15 cellular contexts compared by ENCODE assay signal in the genomic region with DNA sequence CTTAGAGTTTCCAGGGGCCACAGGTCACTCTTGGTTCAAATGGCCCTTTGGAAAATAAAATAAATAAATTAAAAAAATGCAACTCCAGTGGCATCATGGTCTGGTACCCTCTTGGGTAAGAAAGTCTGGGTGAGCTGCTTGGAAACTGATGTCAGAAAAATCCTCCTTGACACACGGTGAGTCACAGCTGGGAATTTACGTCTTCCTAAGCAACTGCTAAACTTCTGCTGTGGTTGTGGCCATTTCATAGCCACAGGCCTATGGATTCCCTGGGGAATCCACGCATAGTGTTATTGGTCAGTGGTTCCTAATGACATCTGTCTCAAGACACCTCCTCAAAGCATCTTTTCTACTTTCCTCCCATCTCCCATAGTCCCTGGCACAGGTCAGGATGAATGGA.
A peak's percentile ranks its signal among the peaks of the same experiment; 100 is the strongest.
DNase-seq lines count a peak whose midpoint lies in the region; FAIRE-seq and TF ChIP-seq lines count a peak whose summit lies in the region.
"Had no signal": no experiment of that assay in that cellular context is flagged by ENCODE, and none has a peak within 500 bp of the region (broad histone marks: within the 10 kb centered on the region; RNA-seq: fewer than 3 reads in every experiment).

No MANE protein-coding gene starts in this region.

- no peaks in the 10 kb centered on the region for H3K9me3 ChIP-seq in WERI-Rb-1 (ENCODE audit: severe bottlenecking)

- H3K4me3 ChIP-seq in kidney epithelial cell (ENCODE audit: low read depth, low read length) (no peak overlapping the region), H7 (ENCODE audit: insufficient read depth, low read depth, low read length) (no peak overlapping the region), WERI-Rb-1 (ENCODE audit: low read depth, low read length) (no peak overlapping the region)
- H3K4me3 ChIP-seq: PC-9 had no signal

- DNase-seq in AG08396 (ENCODE audit: low spot score): peak; percentile 70
- DNase-seq in HT1080 (ENCODE audit: low read depth): peak; percentile 87
- DNase-seq in astrocyte of the hippocampus (ENCODE audit: low read depth, low spot score): peak; percentile 80
- peak; percentile 71 for DNase-seq in kidney epithelial cell (ENCODE audit: low read depth)
- DNase-seq in H7: no peak
- no peak for DNase-seq in central memory CD4-positive, alpha-beta T cell
- no peak for DNase-seq in WERI-Rb-1
- DNase-seq in D721Med (ENCODE audit: insufficient read length, low spot score): no peak
- DNase-seq: activated T-cell treated with anti-CD3 and anti-CD28 coated beads, Interleukin-2, amount 50 U/mL, for 48 hours; caudate nucleus; CD4-positive, alpha-beta T cell; GOT3; PC-9; stimulated activated CD4-positive, alpha-beta T cell treated with anti-CD3 and anti-CD28 coated beads, Interleukin-15, amount 100 ng/mL, for 24 hours had no signal

- no peak for FAIRE-seq in D721Med (lab: Jason Lieb, UNC)
- FAIRE-seq: frontal cortex had no signal

- H3K36me3 ChIP-seq in kidney epithelial cell (ENCODE audit: control insufficient read depth, insufficient read depth, low read length) (no peaks in the 10 kb centered on the region), H7 (replicated peaks; ENCODE audit: control insufficient read depth, insufficient read depth, low read length) (no peaks in the 10 kb centered on the region), WERI-Rb-1 (no peaks in the 10 kb centered on the region)

- H3K27me3 ChIP-seq in kidney epithelial cell (ENCODE audit: control insufficient read depth, insufficient read depth, low read length) (no peaks in the 10 kb centered on the region), H7 (ENCODE audit: control insufficient read depth, insufficient read depth, low read length) (no peaks in the 10 kb centered on the region), WERI-Rb-1 (ENCODE audit: insufficient read depth, low read depth, severe bottlenecking) (no peaks in the 10 kb centered on the region)

- no peak overlapping the region for H3K27ac ChIP-seq in WERI-Rb-1
- H3K27ac ChIP-seq: PC-9 had no signal

- TF ChIP-seq CTCF in kidney epithelial cell (IDR thresholded peaks at IDR 0.05; ENCODE audit: insufficient read depth, low read length, poor library complexity, severe bottlenecking): no peak
- no peak for TF ChIP-seq CTCF in WERI-Rb-1 (IDR thresholded peaks at IDR 0.05; ENCODE audit: low read depth, low read length)
- no peak for TF ChIP-seq CTCF in D721Med (IDR thresholded peaks at IDR 0.05; ENCODE audit: insufficient read depth, missing control alignments)

Comparison
In these comparisons a context has a peak if more than half of its experiments do, and no peak if none do; other contexts are left out.
1. DNase-seq: peak in AG08396 (single experiment), HT1080 (single experiment), astrocyte of the hippocampus (single experiment) and kidney epithelial cell (single experiment); none in H7 (single experiment), central memory CD4-positive, alpha-beta T cell (single experiment), WERI-Rb-1 (single experiment) and D721Med (single experiment).